ENCODE assay signal across 8 cellular contexts in the genomic region with DNA sequence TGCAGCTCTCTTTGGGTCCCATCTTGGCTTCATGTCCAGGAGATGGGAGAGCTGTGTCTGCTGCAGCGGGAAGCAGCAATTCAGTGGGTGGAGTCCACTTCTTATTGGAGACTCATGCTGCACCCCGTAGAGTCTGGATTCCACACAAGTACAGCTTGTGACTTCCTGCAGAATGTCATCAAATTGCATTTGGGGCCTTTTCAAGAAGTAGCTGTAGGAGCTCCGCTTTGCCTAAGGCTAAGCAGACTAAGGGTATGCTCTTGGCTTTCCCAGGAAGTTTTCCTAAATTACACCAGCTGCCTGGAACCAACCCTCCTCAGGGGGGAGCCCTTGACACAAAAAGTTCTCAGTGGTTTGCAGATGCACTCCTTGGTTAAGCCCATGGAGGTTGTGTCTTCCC. TPM values are rescaled to one million over a fixed set of nuclear protein-coding genes. Genes with fewer than 3 reads are reported as not detected.
DNase-seq lines count a peak whose midpoint lies in the region; ATAC-seq, FAIRE-seq and TF ChIP-seq lines count a peak whose summit lies in the region.
"Had no signal": no experiment of that assay in that cellular context is flagged by ENCODE, and none has a peak within 500 bp of the region (broad histone marks: within the 10 kb centered on the region; RNA-seq: fewer than 3 reads in every experiment).

No MANE protein-coding gene starts in this region.

- 0 out of 2 replicates have a peak overlapping the region, but pooled peaks have one; percentile 9 for H2AFZ ChIP-seq in H1 (ENCODE audit: low read length)

- no peak overlapping the region for H4K91ac ChIP-seq in H1 (replicated peaks; ENCODE audit: insufficient read length, low read length)

- no peak overlapping the region for H3K27ac Mint-ChIP-seq in activated CD8-positive, alpha-beta T cell treated with anti-CD3 and anti-CD28 coated beads, Interleukin-2, amount 10 ng/mL, durations not matched to agents 7 days and 5 days
- no peak overlapping the region for H3K27ac Mint-ChIP-seq in stimulated activated memory B cell treated with anti-CD40 and anti-IgM and Interleukin-4, amounts not matched to agents 10 μg/mL and 1 μg/mL and 100 μg/mL, for 72 hours
- H3K27ac Mint-ChIP-seq: IgD-negative memory B cell had no signal

- no peaks in the 10 kb centered on the region for H3K79me1 ChIP-seq in H1 (ENCODE audit: low read depth, low read length)

- CTCF ChIA-PET in H1 (lab: Charles Lee; ENCODE audit: partially characterized antibody), result interaction anchor here (0.7 to 14.2 kb wide), 31 partner anchors 8 to 175 kb away, joined by 3 to 126 read pairs (median 4); a partner anchor contains a TSS
- CTCF ChIA-PET in activated CD8-positive, alpha-beta T cell treated with anti-CD3 and anti-CD28 coated beads, Interleukin-2, amount 10 ng/mL, durations not matched to agents 7 days and 5 days (lab: Charles Lee), result interaction anchor here (1.8 kb wide), 1 partner anchor 103 kb away, joined by 9 read pairs; no protein-coding TSS in a partner anchor

- 0 out of 2 replicates have a peak, but pooled peaks cover 2% of the 10 kb centered on the region for H3K23me2 ChIP-seq in H1 (ENCODE audit: low read depth, low read length)

- no peak overlapping the region for H3K4me3 Mint-ChIP-seq in activated CD8-positive, alpha-beta T cell treated with anti-CD3 and anti-CD28 coated beads, Interleukin-2, amount 10 ng/mL, durations not matched to agents 7 days and 5 days
- no peak overlapping the region for H3K4me3 Mint-ChIP-seq in stimulated activated memory B cell treated with anti-CD40 and anti-IgM and Interleukin-4, amounts not matched to agents 10 μg/mL and 1 μg/mL and 100 μg/mL, for 72 hours
- H3K4me3 Mint-ChIP-seq: IgD-negative memory B cell had no signal

- TF ChIP-seq CTCF in GM12874 (IDR thresholded peaks at IDR 0.05; ENCODE audit: insufficient read depth, low read depth, low read length) (peak; percentile 38), H1 (IDR thresholded peaks at IDR 0.05; ENCODE audit: control extremely low read depth in 1 of 3, insufficient read depth in 1 of 3, low read depth in 1 of 3, low read length in 3 of 3) (peak; percentile 38 to 76 (median 72)), gastrocnemius medialis (IDR thresholded peaks at IDR 0.05 in 4 of 5, conservative IDR thresholded peaks at IDR 0.05 in 1 of 5) (peak in 4 of 5 experiments; percentile 28 to 57 (median 40))

- no peak overlapping the region for H4K5ac ChIP-seq in H1 (ENCODE audit: insufficient read length, low read depth, low read length)

- peaks cover 22% of the 10 kb centered on the region for H3K4me1 Mint-ChIP-seq in activated CD8-positive, alpha-beta T cell treated with anti-CD3 and anti-CD28 coated beads, Interleukin-2, amount 10 ng/mL, durations not matched to agents 7 days and 5 days (ENCODE audit: low read depth)
- peaks cover 41% of the 10 kb centered on the region for H3K4me1 Mint-ChIP-seq in stimulated activated memory B cell treated with anti-CD40 and anti-IgM and Interleukin-4, amounts not matched to agents 10 μg/mL and 1 μg/mL and 100 μg/mL, for 72 hours

- H2BK20ac ChIP-seq in H1 (ENCODE audit: low read length), result no peak overlapping the region

- H3K27me3 ChIP-seq in H1 (replicated peaks in 1 of 4; ENCODE audit: control insufficient read depth in 3 of 4, extremely low read depth in 1 of 4, insufficient read depth in 3 of 4, low read length in 3 of 4) (peaks cover 0 to 6% (median 5%) of the 10 kb centered on the region in 4 experiments; a peak in 5 of 7 replicates), gastrocnemius medialis (no peaks in the 10 kb centered on the region)

- ATAC-seq in gastrocnemius medialis, result peak; percentile 74 to 76
- no peak for ATAC-seq in activated CD8-positive, alpha-beta T cell treated with anti-CD3 and anti-CD28 coated beads, Interleukin-2, amount 10 ng/mL, durations not matched to agents 7 days and 5 days
- no peak for ATAC-seq in GM21737 (IDR thresholded peaks at IDR 0.05; ENCODE audit: unreplicated experiment)
- ATAC-seq in stimulated activated memory B cell treated with anti-CD40 and anti-IgM and Interleukin-4, amounts not matched to agents 10 μg/mL and 1 μg/mL and 100 μg/mL, for 72 hours, result no peak

- H2BK15ac ChIP-seq in H1 (ENCODE audit: low read length), result no peak overlapping the region

- POLR2A ChIA-PET in H1 (lab: Charles Lee; ENCODE audit: partially characterized antibody), result interaction anchor here (1.6 to 3.0 kb wide), 3 partner anchors 9 to 46 kb away, joined by 4 to 13 read pairs (median 7); a partner anchor contains a TSS
- POLR2A ChIA-PET in activated CD8-positive, alpha-beta T cell treated with anti-CD3 and anti-CD28 coated beads, Interleukin-2, amount 10 ng/mL, durations not matched to agents 7 days and 5 days (lab: Charles Lee), result no interaction called here

- in situ Hi-C loops in gastrocnemius medialis (cut with MboI; ENCODE audit: low sequenced_read_pairs in 4 of 4), result no loop called here

- H3K9ac ChIP-seq in H1 (replicated peaks in 1 of 4; ENCODE audit: extremely low read depth in 1 of 4, low read depth in 3 of 4, low read length in 3 of 4), result no peak overlapping the region

- H3K36me3 Mint-ChIP-seq in activated CD8-positive, alpha-beta T cell treated with anti-CD3 and anti-CD28 coated beads, Interleukin-2, amount 10 ng/mL, durations not matched to agents 7 days and 5 days (ENCODE audit: low read depth), result no peaks in the 10 kb centered on the region
- no peaks in the 10 kb centered on the region for H3K36me3 Mint-ChIP-seq in stimulated activated memory B cell treated with anti-CD40 and anti-IgM and Interleukin-4, amounts not matched to agents 10 μg/mL and 1 μg/mL and 100 μg/mL, for 72 hours

- H3K4ac ChIP-seq in H1 (replicated peaks; ENCODE audit: insufficient read length, low read depth, low read length), result no peak overlapping the region

- no peak overlapping the region for H3K23ac ChIP-seq in H1 (ENCODE audit: insufficient read length)

- H3K36me3 ChIP-seq in H1 (ENCODE audit: control insufficient read depth in 2 of 4, insufficient read depth in 4 of 4, low read length in 3 of 4) (no peaks in the 10 kb centered on the region), gastrocnemius medialis (no peaks in the 10 kb centered on the region)

- no peaks in the 10 kb centered on the region for H4K20me1 ChIP-seq in H1 (replicated peaks in 1 of 2; ENCODE audit: control insufficient read depth in 1 of 2, insufficient read depth in 2 of 2, low read length in 2 of 2)

- TF ChIP-seq RAD21 in H1 (IDR thresholded peaks at IDR 0.05 in 1 of 2, conservative IDR thresholded peaks at IDR 0.05 in 1 of 2; ENCODE audit: low read depth in 2 of 2, low read length in 2 of 2), result peak; percentile 66 to 78

- no peak overlapping the region for H3K56ac ChIP-seq in H1 (replicated peaks; ENCODE audit: insufficient read length, low read depth, low read length)

- no peaks in the 10 kb centered on the region for H3K79me2 ChIP-seq in H1 (ENCODE audit: control insufficient read depth in 1 of 2, insufficient read depth in 2 of 2, low read length in 2 of 2)

- H3K18ac ChIP-seq in H1 (ENCODE audit: extremely low read depth, low read length), result no peak overlapping the region

- TF ChIP-seq EP300 in H1 (IDR thresholded peaks at IDR 0.05; ENCODE audit: borderline replicate concordance in 1 of 2, low read depth in 2 of 2, low read length in 2 of 2), result no peak

- no peak overlapping the region for H3K4me3 ChIP-seq in H1 (ENCODE audit: extremely low read depth in 1 of 4, insufficient read depth in 2 of 4, low read depth in 3 of 4, low read length in 4 of 4)
- H3K4me3 ChIP-seq in gastrocnemius medialis, result no peak overlapping the region

- H3K14ac ChIP-seq in H1 (ENCODE audit: insufficient read length), result no peak overlapping the region

- H3K27ac ChIP-seq in H1 (ENCODE audit: low read depth, low read length) (no peak overlapping the region), gastrocnemius medialis (no peak overlapping the region)

- no peak overlapping the region for H2BK5ac ChIP-seq in H1 (ENCODE audit: low read depth, low read length)

- H3K4me2 ChIP-seq in H1 (ENCODE audit: insufficient read depth in 1 of 2, low read depth in 2 of 2, low read length in 2 of 2), result no peak overlapping the region

- no peaks in the 10 kb centered on the region for H3K9me3 Mint-ChIP-seq in activated CD8-positive, alpha-beta T cell treated with anti-CD3 and anti-CD28 coated beads, Interleukin-2, amount 10 ng/mL, durations not matched to agents 7 days and 5 days (ENCODE audit: insufficient read depth)
- H3K9me3 Mint-ChIP-seq in stimulated activated memory B cell treated with anti-CD40 and anti-IgM and Interleukin-4, amounts not matched to agents 10 μg/mL and 1 μg/mL and 100 μg/mL, for 72 hours, result no peaks in the 10 kb centered on the region
- H3K9me3 Mint-ChIP-seq: IgD-negative memory B cell had no signal

- H3K4me1 ChIP-seq in H1 (replicated peaks in 1 of 4; ENCODE audit: control insufficient read depth in 3 of 4, insufficient read depth in 4 of 4, low read length in 3 of 4) (no peaks in the 10 kb centered on the region; a peak in 3 of 7 replicates), gastrocnemius medialis (peaks cover 0 to 3% of the 10 kb centered on the region in 2 donors)

- no peaks in the 10 kb centered on the region for H3K27me3 Mint-ChIP-seq in activated CD8-positive, alpha-beta T cell treated with anti-CD3 and anti-CD28 coated beads, Interleukin-2, amount 10 ng/mL, durations not matched to agents 7 days and 5 days (ENCODE audit: low read depth)
- H3K27me3 Mint-ChIP-seq in stimulated activated memory B cell treated with anti-CD40 and anti-IgM and Interleukin-4, amounts not matched to agents 10 μg/mL and 1 μg/mL and 100 μg/mL, for 72 hours, result no peaks in the 10 kb centered on the region
- H3K27me3 Mint-ChIP-seq: IgD-negative memory B cell had no signal

- DNase-seq in NCI-H2196 (lab: John Stamatoyannopoulos, UW; ENCODE audit: unreplicated experiment) (peak; percentile 24), H1 (ENCODE audit: low read depth in 1 of 2, low spot score in 2 of 2) (peak in 1 of 2 experiments; percentile 70), gastrocnemius medialis (no peak)
- no peak for DNase-seq in activated CD8-positive, alpha-beta T cell treated with anti-CD3 and anti-CD28 coated beads, Interleukin-2, amount 10 ng/mL, durations not matched to agents 7 days and 5 days

- no peak overlapping the region for H4K8ac ChIP-seq in H1 (ENCODE audit: extremely low read depth, insufficient read depth, low read length)

- H3K9me3 ChIP-seq in H1 (ENCODE audit: insufficient read depth in 2 of 2, low read depth in 1 of 2, low read length in 1 of 2) (no peaks in the 10 kb centered on the region), gastrocnemius medialis (no peaks in the 10 kb centered on the region)

- TF ChIP-seq POLR2A in H1 (IDR thresholded peaks at IDR 0.05; ENCODE audit: control extremely low read depth in 1 of 2, low read depth in 2 of 2, low read length in 2 of 2) (no peak), gastrocnemius medialis (IDR thresholded peaks at IDR 0.05) (no peak)

- no peak overlapping the region for H2AK5ac ChIP-seq in H1 (ENCODE audit: low read depth, low read length)

- FAIRE-seq in H1 (lab: Jason Lieb, UNC), result peak; percentile 32

- no peak overlapping the region for H2BK120ac ChIP-seq in H1 (replicated peaks; ENCODE audit: low read depth, low read length)

- 83% methylated on average over 3 of the region's 3 CpGs; no CpG with 5 or more reads in 1 of the 2 experiments for WGBS in H1 (ENCODE audit: extremely low coverage in 1 of 2, insufficient coverage in 1 of 2, insufficient read length in 1 of 2, insufficient replicate concordance in 2 of 2, low coverage in 1 of 2, low lambda C conversion rate in 2 of 2, missing lambda C conversion rate in 1 of 2), 2 experiments

- intact Hi-C loops in gastrocnemius medialis (cut with DNase I; ENCODE audit: low total_unique reads), result no loop called here

- no peak overlapping the region for H2BK12ac ChIP-seq in H1 (ENCODE audit: low read depth, low read length)

RNA-seq across cellular contexts. Expression of a gene that starts 5.7 kb away (rescaled TPM):
- total RNA-seq in H1 (2021; fragmentation: NEBNext Ultra II Directional; extraction: Animal tissue kit (Norgen Biotek cat#: 25700)), result 5.1 and 5.8 TPM in 2 replicates
- polyA plus RNA-seq in H1 (2011; rRNA removed), result 6.6 and 7.9 TPM in 2 replicates
- 4.8 TPM for polyA plus RNA-seq in H1 (2011; cell fraction: cytosol; rRNA removed)
- 5.9 TPM for polyA plus RNA-seq in H1 (2011; cell fraction: nucleus; rRNA removed)
- polyA plus RNA-seq in H1 (2012, experiment 1 of 2), result 4.7 to 6.3 TPM (median 5.8 TPM) in 4 replicates
- 4.1 TPM for polyA plus RNA-seq in H1 (2012, experiment 2 of 2)
- 2.7 TPM for polyA plus RNA-seq in H1 (2013, experiment 1 of 2)
- polyA plus RNA-seq in H1 (2013, experiment 2 of 2), result 2.8 TPM
- polyA minus RNA-seq in H1 (2011; rRNA and poly(A)+ RNA removed), result 6.1 and 9.2 TPM in 2 replicates
- 2.9 TPM for polyA minus RNA-seq in H1 (2011; cell fraction: cytosol; rRNA and poly(A)+ RNA removed)
- polyA minus RNA-seq in H1 (2011; cell fraction: nucleus; rRNA and poly(A)+ RNA removed), result 6.0 TPM
- total RNA-seq in gastrocnemius medialis, result 10 to 100 TPM; 11.3 to 26.5 (median 23.3) TPM
- total RNA-seq in activated CD8-positive, alpha-beta T cell treated with anti-CD3 and anti-CD28 coated beads, Interleukin-2, amount 10 ng/mL, durations not matched to agents 7 days and 5 days, result 10 to 100 TPM; 20.1 to 20.9 TPM

RNA-seq across cellular contexts. Expression of a gene that starts 18.3 kb away (rescaled TPM):
- total RNA-seq in H1 (2021; fragmentation: NEBNext Ultra II Directional; extraction: Animal tissue kit (Norgen Biotek cat#: 25700)), result 21.5 and 23.9 TPM in 2 replicates
- 13.9 and 16.3 TPM in 2 replicates for polyA plus RNA-seq in H1 (2011; rRNA removed)
- polyA plus RNA-seq in H1 (2011; cell fraction: cytosol; rRNA removed), result 19.1 TPM
- polyA plus RNA-seq in H1 (2011; cell fraction: nucleus; rRNA removed), result 30.3 TPM
- polyA plus RNA-seq in H1 (2012, experiment 1 of 2), result 17.2 to 24.1 TPM (median 18.9 TPM) in 4 replicates
- polyA plus RNA-seq in H1 (2012, experiment 2 of 2), result 15.5 TPM
- 22.1 TPM for polyA plus RNA-seq in H1 (2013, experiment 1 of 2)
- polyA plus RNA-seq in H1 (2013, experiment 2 of 2), result 21.1 TPM
- 13.5 and 13.6 TPM in 2 replicates for polyA minus RNA-seq in H1 (2011; rRNA and poly(A)+ RNA removed)
- 13.2 TPM for polyA minus RNA-seq in H1 (2011; cell fraction: cytosol; rRNA and poly(A)+ RNA removed)
- polyA minus RNA-seq in H1 (2011; cell fraction: nucleus; rRNA and poly(A)+ RNA removed), result 15.8 TPM
- 10 to 100 TPM; 23.7 to 63.5 (median 43.4) TPM for total RNA-seq in gastrocnemius medialis
- 10 to 100 TPM; 68.9 to 72.3 TPM for total RNA-seq in activated CD8-positive, alpha-beta T cell treated with anti-CD3 and anti-CD28 coated beads, Interleukin-2, amount 10 ng/mL, durations not matched to agents 7 days and 5 days

RNA-seq across cellular contexts. Expression of a gene that starts 45.8 kb away (rescaled TPM):
- 44.6 and 46.7 TPM in 2 replicates for total RNA-seq in H1 (2021; fragmentation: NEBNext Ultra II Directional; extraction: Animal tissue kit (Norgen Biotek cat#: 25700))
- polyA plus RNA-seq in H1 (2011; rRNA removed), result 41.4 and 55.9 TPM in 2 replicates
- polyA plus RNA-seq in H1 (2011; cell fraction: cytosol; rRNA removed), result 63.8 TPM
- polyA plus RNA-seq in H1 (2011; cell fraction: nucleus; rRNA removed), result 22.2 TPM
- 43.2 to 52.2 TPM (median 45.1 TPM) in 4 replicates for polyA plus RNA-seq in H1 (2012, experiment 1 of 2)
- 18.8 TPM for polyA plus RNA-seq in H1 (2012, experiment 2 of 2)
- polyA plus RNA-seq in H1 (2013, experiment 1 of 2), result 29.8 TPM
- polyA plus RNA-seq in H1 (2013, experiment 2 of 2), result 33.2 TPM
- 60.5 and 74.1 TPM in 2 replicates for polyA minus RNA-seq in H1 (2011; rRNA and poly(A)+ RNA removed)
- 34.8 TPM for polyA minus RNA-seq in H1 (2011; cell fraction: cytosol; rRNA and poly(A)+ RNA removed)
- polyA minus RNA-seq in H1 (2011; cell fraction: nucleus; rRNA and poly(A)+ RNA removed), result 41.1 TPM
- 100 to 1,000 TPM in 3 of 4 donors, 10 to 100 TPM in 1; 76.6 to 173 (median 135) TPM for total RNA-seq in gastrocnemius medialis
- 10 to 100 TPM; 47.4 to 55.0 TPM for total RNA-seq in activated CD8-positive, alpha-beta T cell treated with anti-CD3 and anti-CD28 coated beads, Interleukin-2, amount 10 ng/mL, durations not matched to agents 7 days and 5 days

RNA-seq across cellular contexts. Expression of a gene that starts 49.3 kb away (rescaled TPM):
- not detected in 2 replicates for total RNA-seq in H1 (2021; fragmentation: NEBNext Ultra II Directional; extraction: Animal tissue kit (Norgen Biotek cat#: 25700))
- 0.09 and 0.33 TPM in 2 replicates for polyA plus RNA-seq in H1 (2011; rRNA removed)
- not detected for polyA plus RNA-seq in H1 (2011; cell fraction: cytosol; rRNA removed)
- polyA plus RNA-seq in H1 (2011; cell fraction: nucleus; rRNA removed), result 0.26 TPM
- polyA plus RNA-seq in H1 (2012, experiment 1 of 2), result 0.37 TPM in 1 of 4 replicates, not detected in the others
- not detected for polyA plus RNA-seq in H1 (2012, experiment 2 of 2)
- polyA plus RNA-seq in H1 (2013, experiment 1 of 2), result 0.20 TPM
- polyA plus RNA-seq in H1 (2013, experiment 2 of 2), result 0.17 TPM
- 0.76 TPM in 1 of 2 replicates, not detected in the other for polyA minus RNA-seq in H1 (2011; rRNA and poly(A)+ RNA removed)
- not detected for polyA minus RNA-seq in H1 (2011; cell fraction: cytosol; rRNA and poly(A)+ RNA removed)
- polyA minus RNA-seq in H1 (2011; cell fraction: nucleus; rRNA and poly(A)+ RNA removed), result 0.70 TPM
- not detected for total RNA-seq in gastrocnemius medialis
- not detected for total RNA-seq in activated CD8-positive, alpha-beta T cell treated with anti-CD3 and anti-CD28 coated beads, Interleukin-2, amount 10 ng/mL, durations not matched to agents 7 days and 5 days
- polyA plus RNA-seq: IgD-negative memory B cell had no signal

Comparison
In these comparisons a context has a peak if more than half of its experiments do, and no peak if none do; other contexts are left out.
1. ATAC-seq: peak in gastrocnemius medialis (2 of 2); none in activated CD8-positive, alpha-beta T cell treated with anti-CD3 and anti-CD28 coated beads, Interleukin-2, amount 10 ng/mL, durations not matched to agents 7 days and 5 days (single experiment), GM21737 (single experiment) and stimulated activated memory B cell treated with anti-CD40 and anti-IgM and Interleukin-4, amounts not matched to agents 10 μg/mL and 1 μg/mL and 100 μg/mL, for 72 hours (single experiment).
2. Peak in every context shown above with its lines, with median percentiles within 50 percentile points of each other: CTCF ChIP-seq.